Comparison of ENCODE assay signal across 20 cellular contexts in the genomic region with DNA sequence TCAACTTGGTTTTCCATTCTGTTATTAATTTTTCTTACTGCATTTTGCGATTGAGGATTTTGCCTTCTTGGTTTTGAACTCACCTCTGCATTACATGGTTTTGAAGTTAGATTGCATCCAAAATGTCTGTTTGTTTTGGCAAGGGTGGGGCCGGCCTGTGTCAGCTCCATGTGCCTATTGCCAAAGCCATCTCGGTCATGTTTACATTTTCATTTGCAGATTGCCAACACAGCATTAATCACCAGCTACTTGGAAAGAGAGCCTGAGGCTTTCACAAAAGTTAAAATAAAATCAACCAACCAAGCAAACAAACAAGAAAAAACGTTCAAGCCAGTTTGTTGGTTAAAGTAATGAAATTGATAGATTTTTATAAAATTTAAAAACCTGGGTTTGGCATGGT.
DNase-seq lines count a peak whose midpoint lies in the region; TF ChIP-seq lines count a peak whose summit lies in the region.
"Had no signal": no experiment of that assay in that cellular context is flagged by ENCODE, and none has a peak within 500 bp of the region (broad histone marks: within the 10 kb centered on the region; RNA-seq: fewer than 3 reads in every experiment).

No MANE protein-coding gene starts in this region.

- POLR2A ChIA-PET in HEK293T (lab: Yijun Ruan, JAX): no interaction called here

- H3K27ac ChIP-seq in VCaP: peak overlapping the region; percentile 83
- H3K27ac ChIP-seq: breast epithelium, heart right ventricle, skin epidermis, tibial artery had no signal

- TF ChIP-seq CTCF in VCaP (conservative IDR thresholded peaks at IDR 0.05): no peak

- DNase-seq in H4 (ENCODE audit: low spot score) (peak; percentile 82), NCI-H2196 (lab: John Stamatoyannopoulos, UW; ENCODE audit: unreplicated experiment) (peak; percentile 56), mucosa of gallbladder (ENCODE audit: low spot score) (peak; percentile 33), HEK293T (ENCODE audit: extremely low spot score) (no peak), NCI-H510A treated with DMSO at 0.1 percent for 48 hours (lab: John Stamatoyannopoulos, UW) (no peak), NK-92 (lab: John Stamatoyannopoulos, UW; ENCODE audit: unreplicated experiment) (no peak)
- DNase-seq: activated CD4-positive, alpha-beta T cell treated with anti-CD3 and anti-CD28 coated beads, Interleukin-2, amount 10 ng/mL, durations not matched to agents 7 days and 5 days; CD8-positive, alpha-beta memory T cell; cortex of kidney; EL; heart right ventricle; IMR-90; left ventricle myocardium superior; NCI-H1694 treated with DMSO at 0.1 percent for 48 hours; NCI-H526 treated with DMSO at 0.1 percent for 48 hours; stimulated activated naive CD4-positive, alpha-beta T cell treated with Interleukin-2 at 50 U/mL for 16 hours; tibial artery had no signal

- CTCF ChIA-PET in HEK293T (lab: Yijun Ruan, JAX): interaction anchor here (0.6 kb wide), 1 partner anchor 22 kb away, joined by 3 read pairs; no protein-coding TSS in a partner anchor

TF ChIP-seq in HEK293T, 16 proteins besides CTCF, POLR2A, EP300 and RAD21:
- TF ChIP-seq TARDBP (IDR thresholded peaks at IDR 0.05) (no peak), L3MBTL2 (conservative IDR thresholded peaks at IDR 0.05) (no peak), HDGF (IDR thresholded peaks at IDR 0.05; ENCODE audit: borderline replicate concordance) (no peak), ARNT (IDR thresholded peaks at IDR 0.05) (no peak), LEF1 (IDR thresholded peaks at IDR 0.05; ENCODE audit: borderline replicate concordance) (no peak), FOXK2 (IDR thresholded peaks at IDR 0.05) (no peak), FOXM1 (IDR thresholded peaks at IDR 0.05; ENCODE audit: borderline replicate concordance) (no peak), BHLHE40 (IDR thresholded peaks at IDR 0.05; ENCODE audit: borderline replicate concordance) (no peak), FOXA1 (IDR thresholded peaks at IDR 0.05) (no peak), ELF4 (IDR thresholded peaks at IDR 0.05) (no peak), SUZ12 (IDR thresholded peaks at IDR 0.05) (no peak), SP1 (IDR thresholded peaks at IDR 0.05) (no peak), ZNF384 (IDR thresholded peaks at IDR 0.05) (no peak), CTBP1 (IDR thresholded peaks at IDR 0.05; ENCODE audit: borderline replicate concordance) (no peak), NFRKB (IDR thresholded peaks at IDR 0.05) (no peak)
- TF ChIP-seq, protein P1, sequence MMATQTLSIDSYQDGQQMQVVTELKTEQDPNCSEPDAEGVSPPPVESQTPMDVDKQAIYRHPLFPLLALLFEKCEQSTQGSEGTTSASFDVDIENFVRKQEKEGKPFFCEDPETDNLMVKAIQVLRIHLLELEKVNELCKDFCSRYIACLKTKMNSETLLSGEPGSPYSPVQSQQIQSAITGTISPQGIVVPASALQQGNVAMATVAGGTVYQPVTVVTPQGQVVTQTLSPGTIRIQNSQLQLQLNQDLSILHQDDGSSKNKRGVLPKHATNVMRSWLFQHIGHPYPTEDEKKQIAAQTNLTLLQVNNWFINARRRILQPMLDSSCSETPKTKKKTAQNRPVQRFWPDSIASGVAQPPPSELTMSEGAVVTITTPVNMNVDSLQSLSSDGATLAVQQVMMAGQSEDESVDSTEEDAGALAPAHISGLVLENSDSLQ (IDR thresholded peaks at IDR 0.05): no peak

Comparison
In these comparisons a context has a peak if more than half of its experiments do, and no peak if none do; other contexts are left out.
1. DNase-seq: peak in H4 (single experiment), NCI-H2196 (single experiment) and mucosa of gallbladder (single experiment); none in HEK293T (single experiment), NCI-H510A treated with DMSO at 0.1 percent for 48 hours (single experiment) and NK-92 (single experiment).